ENCODE assay signal across 17 cellular contexts in genomic region chr1:229597877-229598276, GRCh38. TPM values are rescaled to one million over a fixed set of nuclear protein-coding genes. Genes with fewer than 3 reads are reported as not detected.
DNase-seq lines count a peak whose midpoint lies in the region; ATAC-seq and TF ChIP-seq lines count a peak whose summit lies in the region.
"Had no signal": no experiment of that assay in that cellular context is flagged by ENCODE, and none has a peak within 500 bp of the region (broad histone marks: within the 10 kb centered on the region; RNA-seq: fewer than 3 reads in every experiment).

No MANE protein-coding gene starts in this region.

- no peaks in the 10 kb centered on the region for H3K9me3 ChIP-seq in lower lobe of right lung
- H3K9me3 ChIP-seq in subcutaneous abdominal adipose tissue (ENCODE audit: control insufficient read depth in 5 of 5, low read length in 5 of 5) = no peaks in the 10 kb centered on the region
- H3K9me3 ChIP-seq: adrenal gland, HAP-1 had no signal

- H3K27me3 Mint-ChIP-seq in activated T-cell treated with anti-CD3 and anti-CD28 coated beads, Interleukin-2, amount 50 U/mL, for 72 hours (ENCODE audit: low read depth) = no peaks in the 10 kb centered on the region
- H3K27me3 Mint-ChIP-seq: CD4-positive, alpha-beta T cell had no signal

- no peaks in the 10 kb centered on the region for H3K9me3 Mint-ChIP-seq in activated T-cell treated with anti-CD3 and anti-CD28 coated beads, Interleukin-2, amount 50 U/mL, for 72 hours
- H3K9me3 Mint-ChIP-seq: CD4-positive, alpha-beta T cell had no signal

- H3K4me3 ChIP-seq in coronary artery = peak overlapping the region; percentile 35
- H3K4me3 ChIP-seq in lower lobe of right lung = no peak overlapping the region
- H3K4me3 ChIP-seq in subcutaneous abdominal adipose tissue (ENCODE audit: low read depth in 1 of 5, low read length in 5 of 5) = no peak overlapping the region
- H3K4me3 ChIP-seq: adrenal gland, HAP-1, PC-9 had no signal

- no peaks in the 10 kb centered on the region for H3K27me3 ChIP-seq in lower lobe of right lung (ENCODE audit: low read depth)
- no peaks in the 10 kb centered on the region for H3K27me3 ChIP-seq in subcutaneous abdominal adipose tissue (ENCODE audit: control insufficient read depth in 5 of 5, insufficient read depth in 4 of 5, low read length in 5 of 5)
- H3K27me3 ChIP-seq: adrenal gland had no signal

- peak overlapping the region in 1 of 5 donors; percentile 17 for H3K9ac ChIP-seq in subcutaneous abdominal adipose tissue (ENCODE audit: low read length in 5 of 5)

- H3K27ac Mint-ChIP-seq in activated T-cell treated with anti-CD3 and anti-CD28 coated beads, Interleukin-2, amount 50 U/mL, for 72 hours = no peak overlapping the region
- H3K27ac Mint-ChIP-seq: CD4-positive, alpha-beta T cell had no signal

- H3K4me1 ChIP-seq in lower lobe of right lung (no peaks in the 10 kb centered on the region), subcutaneous abdominal adipose tissue (ENCODE audit: control insufficient read depth in 5 of 5, insufficient read depth in 5 of 5, low read length in 5 of 5) (peaks cover 8 to 26% (median 21%) of the 10 kb centered on the region in 5 donors)
- H3K4me1 ChIP-seq: HAP-1 had no signal

- peaks cover 22% of the 10 kb centered on the region for H3K4me1 Mint-ChIP-seq in activated T-cell treated with anti-CD3 and anti-CD28 coated beads, Interleukin-2, amount 50 U/mL, for 72 hours (ENCODE audit: low read depth)

- DNase-seq in HCEC 1CT (peak; percentile 50), coronary artery (ENCODE audit: low spot score) (no peak), lower lobe of right lung (no peak), mucosa of gallbladder (ENCODE audit: low spot score) (no peak)
- no peak for DNase-seq in activated T-cell treated with anti-CD3 and anti-CD28 coated beads, Interleukin-2, amount 50 U/mL, for 72 hours
- DNase-seq in activated CD8-positive, alpha-beta memory T cell treated with anti-CD3 and anti-CD28 coated beads, Interleukin-2, amount 50 U/mL, for 48 hours = no peak
- DNase-seq: activated CD4-positive, alpha-beta T cell treated with anti-CD3 and anti-CD28 coated beads for 1 hour; activated T-cell treated with anti-CD3 and anti-CD28 coated beads, Interleukin-2, amount 50 U/mL, for 1 hour; CD4-positive, alpha-beta T cell; effector CD4-positive, alpha-beta T cell; NCI-H1092 treated with DMSO at 0.1 percent for 48 hours; PC-9; T-helper 1 cell had no signal

- peaks cover 7 to 31% of the 10 kb centered on the region in 2 donors for H3K36me3 Mint-ChIP-seq in activated T-cell treated with anti-CD3 and anti-CD28 coated beads, Interleukin-2, amount 50 U/mL, for 72 hours (ENCODE audit: insufficient read depth in 2 of 2)

- TF ChIP-seq CTCF in coronary artery (IDR thresholded peaks at IDR 0.05) (no peak), lower lobe of right lung (IDR thresholded peaks at IDR 0.05) (no peak)

- H3K27ac ChIP-seq in coronary artery (peak overlapping the region; percentile 83 to 90), lower lobe of right lung (peak overlapping the region; percentile 26), subcutaneous abdominal adipose tissue (ENCODE audit: low read depth, low read length) (peak overlapping the region; percentile 83)
- H3K27ac ChIP-seq: PC-9 had no signal

- intact Hi-C loops in lower lobe of right lung (cut with DNase I) = no loop called here

- no peak overlapping the region for H3K4me3 Mint-ChIP-seq in activated T-cell treated with anti-CD3 and anti-CD28 coated beads, Interleukin-2, amount 50 U/mL, for 72 hours
- H3K4me3 Mint-ChIP-seq: CD4-positive, alpha-beta T cell had no signal

- H3K36me3 ChIP-seq in lower lobe of right lung = peaks cover 63% of the 10 kb centered on the region
- peaks cover 16 to 40% (median 38%) of the 10 kb centered on the region in 5 donors for H3K36me3 ChIP-seq in subcutaneous abdominal adipose tissue (ENCODE audit: control insufficient read depth in 5 of 5, insufficient read depth in 5 of 5, low read length in 5 of 5)

- ATAC-seq in lower lobe of right lung (no peak), GM18502 (IDR thresholded peaks at IDR 0.05; ENCODE audit: poor library complexity, unreplicated experiment) (no peak)
- ATAC-seq in activated T-cell treated with anti-CD3 and anti-CD28 coated beads, Interleukin-2, amount 50 U/mL, for 72 hours (replicated peaks in 1 of 2) = no peak

RNA-seq across cellular contexts. Expression of gene TAF5L, which starts 28.0 kb away (rescaled TPM):
- 21.7 TPM for total RNA-seq in lower lobe of right lung
- total RNA-seq in mucosa of gallbladder = 21.5 TPM
- 10 to 100 TPM; 18.9 to 21.7 TPM for total RNA-seq in activated T-cell treated with anti-CD3 and anti-CD28 coated beads, Interleukin-2, amount 50 U/mL, for 72 hours

RNA-seq across cellular contexts. Expression of gene URB2, which starts 28.2 kb away (rescaled TPM):
- total RNA-seq in lower lobe of right lung (5.8 TPM), mucosa of gallbladder (4.8 TPM)
- total RNA-seq in activated T-cell treated with anti-CD3 and anti-CD28 coated beads, Interleukin-2, amount 50 U/mL, for 72 hours = 10 to 100 TPM; 11.6 to 12.3 TPM

RNA-seq across cellular contexts. Expression of gene ABCB10, which starts 39.4 kb away (rescaled TPM):
- total RNA-seq in lower lobe of right lung (17.8 TPM), mucosa of gallbladder (14.9 TPM)
- 10 to 100 TPM; 25.7 to 32.0 TPM for total RNA-seq in activated T-cell treated with anti-CD3 and anti-CD28 coated beads, Interleukin-2, amount 50 U/mL, for 72 hours

Comparison
In these comparisons a context has a peak if more than half of its experiments do, and no peak if none do; other contexts are left out.
1. H3K27ac ChIP-seq: peak in every context shown above with its lines; median percentile 86 in coronary artery; 83 in subcutaneous abdominal adipose tissue; 26 in lower lobe of right lung.